In genomic region chr2:217216316-217216715, GRCh38 we compare ENCODE assay signal across 20 cellular contexts.
DNase-seq lines count a peak whose midpoint lies in the region; ATAC-seq and TF ChIP-seq lines count a peak whose summit lies in the region.
"Had no signal": no experiment of that assay in that cellular context is flagged by ENCODE, and none has a peak within 500 bp of the region (broad histone marks: within the 10 kb centered on the region; RNA-seq: fewer than 3 reads in every experiment).

No MANE protein-coding gene starts in this region.

- peak overlapping the region; percentile 71 for H4K5ac ChIP-seq in IMR-90 (ENCODE audit: low read depth, low read length)

- H3K79me1 ChIP-seq in IMR-90 (ENCODE audit: low read depth in 1 of 2, low read length in 2 of 2) = peaks cover 2 to 8% of the 10 kb centered on the region in 2 experiments; a peak in 3 of 4 replicates

- no peak overlapping the region for H3K4me2 ChIP-seq in IMR-90 (ENCODE audit: low read depth, low read length)
- H3K4me2 ChIP-seq: A549 had no signal

- no peak overlapping the region for H3K4me3 ChIP-seq in IMR-90 (ENCODE audit: insufficient read depth, low read depth, low read length)
- H3K4me3 ChIP-seq: A549, GM12878 had no signal

- H3K27me3 Mint-ChIP-seq in nephron progenitor cell (ENCODE audit: low read depth, poor library complexity) = peaks cover 15% of the 10 kb centered on the region

- POLR2A ChIA-PET in IMR-90 (lab: Charles Lee; ENCODE audit: unreplicated experiment) = no interaction called here

- ATAC-seq in IMR-90 (ENCODE audit: low read depth) = no peak
- no peak for ATAC-seq in HG02973 (IDR thresholded peaks at IDR 0.05; ENCODE audit: unreplicated experiment)
- ATAC-seq: GM12878, HCT116 had no signal

- peak overlapping the region; percentile 78 for H3K18ac ChIP-seq in IMR-90 (ENCODE audit: low read depth, low read length)

- H2AK9ac ChIP-seq in IMR-90 (replicated peaks; ENCODE audit: low read depth, low read length, poor library complexity) = no peak overlapping the region

- no peak for TF ChIP-seq RAD21 in IMR-90 (IDR thresholded peaks at IDR 0.05; ENCODE audit: low read length)

- H2BK15ac ChIP-seq in IMR-90 (ENCODE audit: low read depth, low read length) = peak overlapping the region; percentile 78

- TF ChIP-seq CTCF in IMR-90 (conservative IDR thresholded peaks at IDR 0.05; ENCODE audit: low read depth, low read length) (no peak), nephron progenitor cell (IDR thresholded peaks at IDR 0.05) (no peak)

- peak overlapping the region; percentile 83 for H3K14ac ChIP-seq in IMR-90 (replicated peaks; ENCODE audit: low read depth, low read length)

- H3K23ac ChIP-seq in IMR-90 (ENCODE audit: low read depth, low read length) = 0 out of 2 replicates have a peak overlapping the region, but pooled peaks have one; percentile 13

- intact Hi-C loops in IMR-90 (cut with micrococcal nuclease) = no loop called here

- H3K4me3 Mint-ChIP-seq in nephron progenitor cell = no peak overlapping the region
- H3K4me3 Mint-ChIP-seq: CD4-positive, alpha-beta memory T cell; H9 had no signal

- H4K91ac ChIP-seq in IMR-90 (ENCODE audit: insufficient read depth, low read depth, low read length) = peak overlapping the region; percentile 78

- H2BK5ac ChIP-seq in IMR-90 (ENCODE audit: low read depth, low read length, poor library complexity, severe bottlenecking) = no peak overlapping the region

- H3K36me3 Mint-ChIP-seq in nephron progenitor cell (ENCODE audit: low read depth) = no peaks in the 10 kb centered on the region
- H3K36me3 Mint-ChIP-seq: CD4-positive, alpha-beta memory T cell had no signal

- no peak overlapping the region for H3K27ac ChIP-seq in IMR-90 (ENCODE audit: insufficient read depth, low read length)
- H3K27ac ChIP-seq: A549 had no signal

- CTCF ChIA-PET in IMR-90 (lab: Yijun Ruan, JAX) = interaction anchor here (0.6 kb wide), 1 partner anchor 11 kb away, joined by 3 read pairs; no protein-coding TSS in a partner anchor

- H2BK20ac ChIP-seq in IMR-90 (ENCODE audit: low read depth, low read length) = peak overlapping the region; percentile 95

- WGBS in IMR-90 (ENCODE audit: extremely low coverage in 2 of 2, insufficient read length in 1 of 2), 2 experiments = 60% methylated on average over 1 of the region's 4 CpGs; no CpG with 5 or more reads in 1 of the 2 experiments

- no peaks in the 10 kb centered on the region for H3K27me3 ChIP-seq in IMR-90 (ENCODE audit: control insufficient read depth, insufficient read depth, low read length)

- H3K36me3 ChIP-seq in IMR-90 (ENCODE audit: control insufficient read depth, insufficient read depth, low read length) = no peaks in the 10 kb centered on the region

- peak overlapping the region; percentile 26 for H2AFZ ChIP-seq in IMR-90 (replicated peaks; ENCODE audit: low read length, poor library complexity)

- no peaks in the 10 kb centered on the region for H3K9me3 ChIP-seq in IMR-90 (ENCODE audit: control insufficient read depth, insufficient read depth, low read length)
- H3K9me3 ChIP-seq: A549 had no signal

- H3K9ac ChIP-seq in IMR-90 (ENCODE audit: low read depth, low read length) = no peak overlapping the region

- H4K20me1 ChIP-seq in IMR-90 (ENCODE audit: insufficient read depth, low read length) = no peaks in the 10 kb centered on the region

- peaks cover 18% of the 10 kb centered on the region for H3K9me1 ChIP-seq in IMR-90 (ENCODE audit: insufficient read depth, low read length)

- H3K4me1 Mint-ChIP-seq in nephron progenitor cell = peaks cover 51% of the 10 kb centered on the region
- H3K4me1 Mint-ChIP-seq: CD4-positive, alpha-beta memory T cell had no signal

- H3K56ac ChIP-seq in IMR-90 (ENCODE audit: extremely low read depth, insufficient read depth, low read length) = 0 out of 2 replicates have a peak overlapping the region, but pooled peaks have one; percentile 5

- no peak for TF ChIP-seq POLR2A in IMR-90 (IDR thresholded peaks at IDR 0.05; ENCODE audit: low read depth, low read length)

- H3K4ac ChIP-seq in IMR-90 (ENCODE audit: low read depth, low read length) = peak overlapping the region; percentile 78

- peak overlapping the region; percentile 83 for H2AK5ac ChIP-seq in IMR-90 (ENCODE audit: low read depth, low read length)

- peak overlapping the region; percentile 77 for H3K27ac Mint-ChIP-seq in nephron progenitor cell
- H3K27ac Mint-ChIP-seq: CD4-positive, alpha-beta memory T cell; H9 had no signal

- in situ Hi-C loops in IMR-90 (cut with MboI; ENCODE audit: low sequenced_read_pairs) = no loop called here

- BruUV-seq in IMR-90 (replicated peaks; lab: Mats Ljungman, UMichigan) = no TSS peak

- H2BK120ac ChIP-seq in IMR-90 (ENCODE audit: low read depth, low read length) = peak overlapping the region; percentile 50

- peak overlapping the region; percentile 76 to 98 for H4K8ac ChIP-seq in IMR-90 (ENCODE audit: low read depth in 2 of 2, low read length in 2 of 2)

- H3K9me3 Mint-ChIP-seq in nephron progenitor cell = no peaks in the 10 kb centered on the region
- H3K9me3 Mint-ChIP-seq: CD4-positive, alpha-beta memory T cell; H9 had no signal

- DNase-seq in EH (ENCODE audit: low read depth) (peak; percentile 30), IMR-90 (no peak), SK-N-DZ (ENCODE audit: low spot score) (peak; percentile 58), nephron progenitor cell (no peak), GM19238 (ENCODE audit: insufficient read length, low spot score) (no peak), NCI-H2081 (lab: John Stamatoyannopoulos, UW) (no peak), activated gamma-delta T cell treated with Interleukin-2 at 50 U/mL for 16 hours (no peak)
- DNase-seq: 8988T; C1 segment of cervical spinal cord; Calu3; CD4-positive, alpha-beta memory T cell; COR-L47; DMS53; DMS79 treated with DMSO at 0.1 percent for 48 hours; GDM1; H9 had no signal

- dilution Hi-C loops in IMR-90 (cut with HindIII; ENCODE audit: low sequenced_read_pairs, unreplicated experiment) = no loop called here

- H3K4me1 ChIP-seq in IMR-90 (ENCODE audit: control insufficient read depth, insufficient read depth, low read length) = peaks cover 22% of the 10 kb centered on the region
- H3K4me1 ChIP-seq: A549 had no signal

TF ChIP-seq in IMR-90, 13 proteins besides CTCF, POLR2A, EP300 and RAD21:
- TF ChIP-seq RFX5 (IDR thresholded peaks at IDR 0.05; ENCODE audit: low read depth, low read length) (no peak), USF2 (IDR thresholded peaks at IDR 0.05; ENCODE audit: low read depth, low read length) (no peak), CHD1 (IDR thresholded peaks at IDR 0.05; ENCODE audit: low read depth, low read length) (no peak), MAFK (IDR thresholded peaks at IDR 0.05; ENCODE audit: low read depth, low read length) (no peak), NFE2L2 (IDR thresholded peaks at IDR 0.05; ENCODE audit: low read depth, low read length) (no peak), RCOR1 (IDR thresholded peaks at IDR 0.05; ENCODE audit: insufficient replicate concordance, low read length) (no peak), CEBPB (IDR thresholded peaks at IDR 0.05; ENCODE audit: low read depth, low read length) (no peak)

Comparison
In these comparisons a context has a peak if more than half of its experiments do, and no peak if none do; other contexts are left out.
1. DNase-seq: peak in EH (single experiment) and SK-N-DZ (single experiment); none in IMR-90 (single experiment), nephron progenitor cell (single experiment), GM19238 (single experiment), NCI-H2081 (0 of 2) and activated gamma-delta T cell treated with Interleukin-2 at 50 U/mL for 16 hours (single experiment).